25 cellular contexts compared by ENCODE assay signal in genomic region chr9:130891699-130892502, GRCh38. TPM values are rescaled to one million over a fixed set of nuclear protein-coding genes. Genes with fewer than 3 reads are reported as not detected.
A peak's percentile ranks its signal among the peaks of the same experiment; 100 is the strongest.
DNase-seq lines count a peak whose midpoint lies in the region; ATAC-seq, FAIRE-seq and TF ChIP-seq lines count a peak whose summit lies in the region.
"Had no signal": no experiment of that assay in that cellular context is flagged by ENCODE, and none has a peak within 500 bp of the region (broad histone marks: within the 10 kb centered on the region; RNA-seq: fewer than 3 reads in every experiment).

No MANE protein-coding gene starts in this region.

- no peak overlapping the region for H2BK15ac ChIP-seq in H1 (ENCODE audit: low read length)

- H3K18ac ChIP-seq in H1 (ENCODE audit: extremely low read depth, low read length), result no peak overlapping the region

- no peaks in the 10 kb centered on the region for H3F3A ChIP-seq in GM23338 (replicated peaks; ENCODE audit: low read depth)

- H3K27me3 ChIP-seq in BE2C (no peaks in the 10 kb centered on the region), GM23338 (ENCODE audit: insufficient read depth) (no peaks in the 10 kb centered on the region), H1 (replicated peaks in 1 of 4; ENCODE audit: control insufficient read depth in 3 of 4, extremely low read depth in 1 of 4, insufficient read depth in 3 of 4, low read length in 3 of 4) (no peaks in the 10 kb centered on the region), osteoblast (ENCODE audit: insufficient read depth, low read length) (no peaks in the 10 kb centered on the region)
- H3K27me3 ChIP-seq: adrenal gland, pancreas, transverse colon had no signal

- WGBS in H1 (ENCODE audit: extremely low coverage in 1 of 2, insufficient coverage in 1 of 2, insufficient read length in 1 of 2, insufficient replicate concordance in 2 of 2, low coverage in 1 of 2, low lambda C conversion rate in 2 of 2, missing lambda C conversion rate in 1 of 2), 2 experiments, result 94% methylated on average over 19 of the region's 19 CpGs; no CpG with 5 or more reads in 1 of the 2 experiments

- TF ChIP-seq EP300 in H1 (IDR thresholded peaks at IDR 0.05; ENCODE audit: borderline replicate concordance in 1 of 2, low read depth in 2 of 2, low read length in 2 of 2), result no peak

- no peak for TF ChIP-seq CTCF in BE2C (IDR thresholded peaks at IDR 0.05; ENCODE audit: low read depth, low read length)
- TF ChIP-seq CTCF in GM23338 (conservative IDR thresholded peaks at IDR 0.05; ENCODE audit: low read depth in 2 of 2), result no peak
- TF ChIP-seq CTCF in H1 (IDR thresholded peaks at IDR 0.05; ENCODE audit: control extremely low read depth in 1 of 3, insufficient read depth in 1 of 3, low read depth in 1 of 3, low read length in 3 of 3), result no peak
- TF ChIP-seq CTCF in osteoblast (IDR thresholded peaks at IDR 0.05; ENCODE audit: extremely low read depth, low read depth, low read length), result no peak

- no peaks in the 10 kb centered on the region for H3K9me3 ChIP-seq in BE2C
- H3K9me3 ChIP-seq in H1 (ENCODE audit: insufficient read depth in 2 of 2, low read depth in 1 of 2, low read length in 1 of 2), result no peaks in the 10 kb centered on the region
- H3K9me3 ChIP-seq in osteoblast (ENCODE audit: low read depth, low read length), result no peaks in the 10 kb centered on the region
- H3K9me3 ChIP-seq: adrenal gland, pancreas, transverse colon had no signal

- peaks cover 19% of the 10 kb centered on the region for H3K27me3 Mint-ChIP-seq in GM23338 (ENCODE audit: insufficient read depth, low read depth, poor library complexity)

- H3K79me2 ChIP-seq in GM23338 (replicated peaks; ENCODE audit: insufficient read depth) (no peaks in the 10 kb centered on the region), H1 (ENCODE audit: control insufficient read depth in 1 of 2, insufficient read depth in 2 of 2, low read length in 2 of 2) (no peaks in the 10 kb centered on the region), osteoblast (ENCODE audit: insufficient read depth, low read length) (peaks cover 12% of the 10 kb centered on the region)

- H3K36me3 Mint-ChIP-seq in GM23338 (ENCODE audit: low read depth), result peaks cover 14% of the 10 kb centered on the region

- TF ChIP-seq POLR2A in H1 (IDR thresholded peaks at IDR 0.05; ENCODE audit: control extremely low read depth in 1 of 2, low read depth in 2 of 2, low read length in 2 of 2), result no peak

- CTCF ChIA-PET in H1 (lab: Charles Lee; ENCODE audit: partially characterized antibody), result interaction anchor here (0.7 to 8.2 kb wide), 10 partner anchors 8 to 160 kb away, joined by 3 to 49 read pairs (median 5); no protein-coding TSS in a partner anchor

- H3K4me3 ChIP-seq in BE2C (ENCODE audit: low read depth, low read length) (no peak overlapping the region), GM23338 (no peak overlapping the region), H1 (ENCODE audit: extremely low read depth in 1 of 4, insufficient read depth in 2 of 4, low read depth in 3 of 4, low read length in 4 of 4) (no peak overlapping the region), osteoblast (ENCODE audit: insufficient read depth, low read length) (no peak overlapping the region)
- H3K4me3 ChIP-seq: adrenal gland, pancreas, transverse colon had no signal

- H3K27ac ChIP-seq in GM23338 (ENCODE audit: low read depth) (no peak overlapping the region), H1 (ENCODE audit: low read depth, low read length) (no peak overlapping the region), osteoblast (ENCODE audit: low read depth, low read length) (no peak overlapping the region)
- H3K27ac ChIP-seq: adrenal gland, pancreas, transverse colon, WERI-Rb-1 had no signal

- H3K4me1 Mint-ChIP-seq in GM23338, result no peaks in the 10 kb centered on the region; the same call in 1 of the 3 replicates

- TF ChIP-seq RAD21 in H1 (IDR thresholded peaks at IDR 0.05 in 1 of 2, conservative IDR thresholded peaks at IDR 0.05 in 1 of 2; ENCODE audit: low read depth in 2 of 2, low read length in 2 of 2), result no peak

- no peak overlapping the region for H2AK5ac ChIP-seq in H1 (ENCODE audit: low read depth, low read length)

- no peak overlapping the region for H2BK20ac ChIP-seq in H1 (ENCODE audit: low read length)

- no peaks in the 10 kb centered on the region for H3K79me1 ChIP-seq in H1 (ENCODE audit: low read depth, low read length)

- no peak overlapping the region for H3K14ac ChIP-seq in H1 (ENCODE audit: insufficient read length)

- H3K56ac ChIP-seq in H1 (replicated peaks; ENCODE audit: insufficient read length, low read depth, low read length), result no peak overlapping the region

- ATAC-seq in GM23338, result no peak
- ATAC-seq in GM21447 (IDR thresholded peaks at IDR 0.05; ENCODE audit: unreplicated experiment), result no peak
- ATAC-seq: pancreas; stimulated activated naive CD8-positive, alpha-beta T cell treated with anti-CD3 and anti-CD28 coated beads, Interleukin-15, Interleukin-2, amounts not matched to agents 100 U/mL and 50 U/mL, for 24 hours had no signal

- H3K23ac ChIP-seq in H1 (ENCODE audit: insufficient read length), result no peak overlapping the region

- H2AFZ ChIP-seq in GM23338 (no peak overlapping the region), H1 (ENCODE audit: low read length) (no peak overlapping the region), osteoblast (ENCODE audit: low read length) (no peak overlapping the region)

- H3K4me2 ChIP-seq in GM23338 (no peak overlapping the region), H1 (ENCODE audit: insufficient read depth in 1 of 2, low read depth in 2 of 2, low read length in 2 of 2) (no peak overlapping the region), osteoblast (ENCODE audit: insufficient read depth, low read length) (no peak overlapping the region)

- no peak overlapping the region for H4K5ac ChIP-seq in H1 (ENCODE audit: insufficient read length, low read depth, low read length)

- H3K4me1 ChIP-seq in BE2C (peaks cover 3% of the 10 kb centered on the region; the same call in 1 of the 2 replicates), GM23338 (ENCODE audit: insufficient read depth) (no peaks in the 10 kb centered on the region), H1 (replicated peaks in 1 of 4; ENCODE audit: control insufficient read depth in 3 of 4, insufficient read depth in 4 of 4, low read length in 3 of 4) (peaks cover 0 to 3% (median 0%) of the 10 kb centered on the region in 4 experiments; a peak in 3 of 7 replicates), osteoblast (ENCODE audit: insufficient read depth, low read length) (no peaks in the 10 kb centered on the region)
- H3K4me1 ChIP-seq: adrenal gland, pancreas had no signal

- no peak overlapping the region for H3K4me3 Mint-ChIP-seq in GM23338

- no peak for FAIRE-seq in H1 (lab: Jason Lieb, UNC)
- FAIRE-seq: pancreas had no signal

- no peak overlapping the region for H4K91ac ChIP-seq in H1 (replicated peaks; ENCODE audit: insufficient read length, low read length)

- H4K8ac ChIP-seq in H1 (ENCODE audit: extremely low read depth, insufficient read depth, low read length), result no peak overlapping the region

- H3K36me3 ChIP-seq in BE2C (peaks cover 29% of the 10 kb centered on the region), GM23338 (ENCODE audit: insufficient read depth) (peaks cover 4% of the 10 kb centered on the region; the same call in 1 of the 2 replicates), H1 (ENCODE audit: control insufficient read depth in 2 of 4, insufficient read depth in 4 of 4, low read length in 3 of 4) (peaks cover 3 to 29% (median 15%) of the 10 kb centered on the region in 4 experiments; a peak in 6 of 8 replicates), osteoblast (ENCODE audit: insufficient read depth, low read length) (peaks cover 61% of the 10 kb centered on the region)

- DNase-seq in BE2C, result peak; percentile 14
- DNase-seq in GM23338 (ENCODE audit: low spot score), result no peak
- DNase-seq in H1 (ENCODE audit: low read depth in 1 of 2, low spot score in 2 of 2), result no peak
- peak; percentile 76 for DNase-seq in osteoblast (ENCODE audit: insufficient read length, low spot score, missing footprints)
- no peak for DNase-seq in COLO829 (ENCODE audit: low spot score)
- no peak for DNase-seq in GDM1 (lab: John Stamatoyannopoulos, UW)
- DNase-seq: activated CD4-positive, alpha-beta T cell treated with anti-CD3 and anti-CD28 coated beads, Interleukin-2, amount 50 U/mL, for 4 hours; activated effector memory CD4-positive, alpha-beta T cell treated with Interleukin-2 at 50 U/mL for 16 hours; adrenal gland; COR-L47; islet precursor cell; Kasumi-1; NCI-H1048; NCI-H774; pancreas; stimulated activated naive CD8-positive, alpha-beta T cell treated with anti-CD3 and anti-CD28 coated beads, Interleukin-15, Interleukin-2, amounts not matched to agents 100 U/mL and 50 U/mL, for 24 hours; transverse colon; WERI-Rb-1 had no signal

- H3K9me3 Mint-ChIP-seq in GM23338, result no peaks in the 10 kb centered on the region

- H3K27ac Mint-ChIP-seq in GM23338, result no peak overlapping the region

- H3K23me2 ChIP-seq in H1 (ENCODE audit: low read depth, low read length), result no peaks in the 10 kb centered on the region

- POLR2A ChIA-PET in H1 (lab: Charles Lee; ENCODE audit: partially characterized antibody), result interaction anchor here (2.3 kb wide), 1 partner anchor 202 kb away, joined by 5 read pairs; no protein-coding TSS in a partner anchor

- H3K9me2 ChIP-seq in GM23338 (ENCODE audit: insufficient read depth), result no peaks in the 10 kb centered on the region

- H4K20me1 ChIP-seq in GM23338 (replicated peaks; ENCODE audit: insufficient read depth) (no peaks in the 10 kb centered on the region; the same call in 1 of the 2 replicates), H1 (replicated peaks in 1 of 2; ENCODE audit: control insufficient read depth in 1 of 2, insufficient read depth in 2 of 2, low read length in 2 of 2) (peaks cover 4 to 6% of the 10 kb centered on the region in 2 experiments), osteoblast (ENCODE audit: insufficient read depth, low read length) (peaks cover 52% of the 10 kb centered on the region)

- no peak overlapping the region for H3K9ac ChIP-seq in H1 (replicated peaks in 1 of 4; ENCODE audit: extremely low read depth in 1 of 4, low read depth in 3 of 4, low read length in 3 of 4)

- no peak overlapping the region for H2BK120ac ChIP-seq in H1 (replicated peaks; ENCODE audit: low read depth, low read length)

- H2BK5ac ChIP-seq in H1 (ENCODE audit: low read depth, low read length), result peak overlapping the region; percentile 30; the same call in 1 of the 2 replicates

- no peak overlapping the region for H2BK12ac ChIP-seq in H1 (ENCODE audit: low read depth, low read length)

- H3K4ac ChIP-seq in H1 (replicated peaks; ENCODE audit: insufficient read length, low read depth, low read length), result no peak overlapping the region

RNA-seq across cellular contexts. Expression of gene QRFP, which starts 4.7 kb away (rescaled TPM):
- polyA plus RNA-seq in BE2C (2012; ENCODE audit: insufficient read depth, insufficient read length, low read depth), result not detected
- total RNA-seq in GM23338 (2014; rRNA removed; shearing (Covaris generic)), result not detected in 2 replicates
- polyA plus RNA-seq in GM23338 (2016; fragmentation: Nextera tagmentation; extraction: Ambion mirVana) (not detected in 2 replicates), H1 (2011; rRNA removed) (not detected in 2 replicates)
- not detected in 2 replicates for total RNA-seq in H1 (2021; fragmentation: NEBNext Ultra II Directional; extraction: Animal tissue kit (Norgen Biotek cat#: 25700))
- not detected for polyA plus RNA-seq in H1 (2011; cell fraction: cytosol; rRNA removed)
- not detected for polyA plus RNA-seq in H1 (2011; cell fraction: nucleus; rRNA removed)
- 0.11 to 0.28 TPM in 2 of 4 replicates, not detected in the others for polyA plus RNA-seq in H1 (2012, experiment 1 of 2)
- 0.73 TPM for polyA plus RNA-seq in H1 (2012, experiment 2 of 2)
- polyA plus RNA-seq in H1 (2013, experiment 1 of 2), result not detected
- polyA plus RNA-seq in H1 (2013, experiment 2 of 2), result not detected
- not detected in 2 replicates for polyA minus RNA-seq in H1 (2011; rRNA and poly(A)+ RNA removed)
- polyA minus RNA-seq in H1 (2011; cell fraction: cytosol; rRNA and poly(A)+ RNA removed), result not detected
- not detected for polyA minus RNA-seq in H1 (2011; cell fraction: nucleus; rRNA and poly(A)+ RNA removed)
- not detected in 2 replicates for total RNA-seq in osteoblast
- total RNA-seq: adrenal gland; dermis microvascular lymphatic vessel endothelial cell; H4; HT1080; lung microvascular endothelial cell; pancreas; SK-MEL-5; T-helper 2 cell treated with Interferon-gamma antibody and Interleukin-4, amounts not matched to agents 100 ng/mL and 5 ng/mL, for 36 hours; transverse colon had no signal
- polyA plus RNA-seq: adrenal gland, pancreas had no signal

RNA-seq across cellular contexts. Expression of gene FIBCD1, which starts 47.1 kb away (rescaled TPM):
- not detected for polyA plus RNA-seq in BE2C (2012; ENCODE audit: insufficient read depth, insufficient read length, low read depth)
- 4.4 and 15.5 TPM in 2 replicates for total RNA-seq in GM23338 (2014; rRNA removed; shearing (Covaris generic))
- polyA plus RNA-seq in GM23338 (2016; fragmentation: Nextera tagmentation; extraction: Ambion mirVana), result 5.6 and 9.0 TPM in 2 replicates
- 5.3 and 6.1 TPM in 2 replicates for total RNA-seq in H1 (2021; fragmentation: NEBNext Ultra II Directional; extraction: Animal tissue kit (Norgen Biotek cat#: 25700))
- polyA plus RNA-seq in H1 (2011; rRNA removed), result 8.8 and 13.2 TPM in 2 replicates
- 5.6 TPM for polyA plus RNA-seq in H1 (2011; cell fraction: cytosol; rRNA removed)
- 11.0 TPM for polyA plus RNA-seq in H1 (2011; cell fraction: nucleus; rRNA removed)
- 3.9 to 10.9 TPM (median 7.8 TPM) in 4 replicates for polyA plus RNA-seq in H1 (2012, experiment 1 of 2)
- 5.2 TPM for polyA plus RNA-seq in H1 (2012, experiment 2 of 2)
- 11.6 TPM for polyA plus RNA-seq in H1 (2013, experiment 1 of 2)
- 10.8 TPM for polyA plus RNA-seq in H1 (2013, experiment 2 of 2)
- 0.66 and 1.2 TPM in 2 replicates for polyA minus RNA-seq in H1 (2011; rRNA and poly(A)+ RNA removed)
- 2.1 TPM for polyA minus RNA-seq in H1 (2011; cell fraction: cytosol; rRNA and poly(A)+ RNA removed)
- 1.2 TPM for polyA minus RNA-seq in H1 (2011; cell fraction: nucleus; rRNA and poly(A)+ RNA removed)
- 5.1 and 5.3 TPM in 2 replicates for total RNA-seq in osteoblast
- total RNA-seq: lung microvascular endothelial cell; T-helper 2 cell treated with Interferon-gamma antibody and Interleukin-4, amounts not matched to agents 100 ng/mL and 5 ng/mL, for 36 hours had no signal
- polyA plus RNA-seq: pancreas had no signal

RNA-seq across cellular contexts. Expression of gene ABL1, which starts 56.8 kb away (rescaled TPM):
- polyA plus RNA-seq in BE2C (2012; ENCODE audit: insufficient read depth, insufficient read length, low read depth), result 52.1 TPM
- total RNA-seq in GM23338 (2014; rRNA removed; shearing (Covaris generic)), result 80.4 and 85.1 TPM in 2 replicates
- polyA plus RNA-seq in GM23338 (2016; fragmentation: Nextera tagmentation; extraction: Ambion mirVana) (20.7 and 23.4 TPM in 2 replicates), H1 (2011; rRNA removed) (35.3 and 50.0 TPM in 2 replicates)
- total RNA-seq in H1 (2021; fragmentation: NEBNext Ultra II Directional; extraction: Animal tissue kit (Norgen Biotek cat#: 25700)), result 104 and 110 TPM in 2 replicates
- polyA plus RNA-seq in H1 (2011; cell fraction: cytosol; rRNA removed), result 41.4 TPM
- polyA plus RNA-seq in H1 (2011; cell fraction: nucleus; rRNA removed), result 52.8 TPM
- polyA plus RNA-seq in H1 (2012, experiment 1 of 2), result 55.9 to 65.2 TPM (median 59.1 TPM) in 4 replicates
- polyA plus RNA-seq in H1 (2012, experiment 2 of 2), result 58.6 TPM
- 42.6 TPM for polyA plus RNA-seq in H1 (2013, experiment 1 of 2)
- 43.7 TPM for polyA plus RNA-seq in H1 (2013, experiment 2 of 2)
- polyA minus RNA-seq in H1 (2011; rRNA and poly(A)+ RNA removed), result 78.2 and 79.9 TPM in 2 replicates
- 59.2 TPM for polyA minus RNA-seq in H1 (2011; cell fraction: cytosol; rRNA and poly(A)+ RNA removed)
- 41.2 TPM for polyA minus RNA-seq in H1 (2011; cell fraction: nucleus; rRNA and poly(A)+ RNA removed)
- 92.2 and 94.8 TPM in 2 replicates for total RNA-seq in osteoblast

Comparison
In these comparisons a context has a peak if more than half of its experiments do, and no peak if none do; other contexts are left out.
1. DNase-seq: peak in BE2C (single experiment) and osteoblast (single experiment); none in GM23338 (single experiment), H1 (0 of 2), COLO829 (single experiment) and GDM1 (single experiment).